10 cellular contexts compared by ENCODE assay signal in genomic region chr16:4293822-4294457, GRCh38. TPM values are rescaled to one million over a fixed set of nuclear protein-coding genes. Genes with fewer than 3 reads are reported as not detected.
DNase-seq lines count a peak whose midpoint lies in the region; TF ChIP-seq lines count a peak whose summit lies in the region.
"Had no signal": no experiment of that assay in that cellular context is flagged by ENCODE, and none has a peak within 500 bp of the region (broad histone marks: within the 10 kb centered on the region; RNA-seq: fewer than 3 reads in every experiment).

No MANE protein-coding gene starts in this region.

- no peaks in the 10 kb centered on the region for H3K9me3 ChIP-seq in muscle layer of colon (ENCODE audit: low read length)

- no peak for TF ChIP-seq CTCF in endothelial cell (IDR thresholded peaks at IDR 0.05; ENCODE audit: unreplicated experiment)

- H3K36me3 ChIP-seq in muscle layer of colon (ENCODE audit: insufficient read depth, low read length), result no peaks in the 10 kb centered on the region

- H3K27me3 Mint-ChIP-seq in endothelial cell (ENCODE audit: unreplicated experiment), result peaks cover 9% of the 10 kb centered on the region
- H3K27me3 Mint-ChIP-seq: stimulated activated naive CD8-positive, alpha-beta T cell treated with anti-CD3 and anti-CD28 coated beads, Interleukin-15, Interleukin-2, amounts not matched to agents 100 ng/mL and 50 ng/mL, for 24 hours had no signal

- peak overlapping the region; percentile 7 to 52 for H3K4me3 ChIP-seq in muscle layer of colon (ENCODE audit: low read depth in 1 of 2, low read length in 2 of 2)

- no peaks in the 10 kb centered on the region for H3K9me3 Mint-ChIP-seq in endothelial cell (ENCODE audit: unreplicated experiment)
- H3K9me3 Mint-ChIP-seq: central memory CD8-positive, alpha-beta T cell; stimulated activated naive CD8-positive, alpha-beta T cell treated with anti-CD3 and anti-CD28 coated beads, Interleukin-15, Interleukin-2, amounts not matched to agents 100 ng/mL and 50 ng/mL, for 24 hours had no signal

- H3K27ac ChIP-seq in muscle layer of colon (ENCODE audit: low read depth, low read length), result peak overlapping the region; percentile 73

- no peak overlapping the region for H3K4me3 Mint-ChIP-seq in endothelial cell (ENCODE audit: unreplicated experiment)
- H3K4me3 Mint-ChIP-seq: central memory CD8-positive, alpha-beta T cell; stimulated activated naive CD8-positive, alpha-beta T cell treated with anti-CD3 and anti-CD28 coated beads, Interleukin-15, Interleukin-2, amounts not matched to agents 100 ng/mL and 50 ng/mL, for 24 hours had no signal

- peaks cover 16% of the 10 kb centered on the region for H3K4me1 Mint-ChIP-seq in endothelial cell (ENCODE audit: unreplicated experiment)
- H3K4me1 Mint-ChIP-seq: central memory CD8-positive, alpha-beta T cell had no signal

- H3K36me3 Mint-ChIP-seq in endothelial cell (ENCODE audit: low read depth, unreplicated experiment), result no peaks in the 10 kb centered on the region

- peaks cover 23% of the 10 kb centered on the region for H3K4me1 ChIP-seq in muscle layer of colon (ENCODE audit: insufficient read depth, low read length)

- H3K27me3 ChIP-seq in muscle layer of colon (ENCODE audit: control insufficient read depth in 1 of 2, insufficient read depth in 2 of 2, low read length in 2 of 2), result no peaks in the 10 kb centered on the region

- DNase-seq in ELF-1 (ENCODE audit: low read depth, low spot score) (peak; percentile 91), NCI-H524 (lab: John Stamatoyannopoulos, UW) (peak; percentile 60 to 71), endothelial cell (ENCODE audit: low spot score) (peak; percentile 58), 8988T (no peak)
- DNase-seq in stimulated activated CD4-positive, alpha-beta T cell treated with anti-CD3 and anti-CD28 coated beads, Interleukin-2, amount 100 ng/mL, for 48 hours, result no peak
- no peak for DNase-seq in activated CD8-positive, alpha-beta memory T cell treated with anti-CD3 and anti-CD28 coated beads for 24 hours
- DNase-seq in stimulated activated CD4-positive, alpha-beta T cell treated with anti-CD3 and anti-CD28 coated beads, Interleukin-4, amount 100 ng/mL, for 24 hours, result no peak

- H3K9ac ChIP-seq in muscle layer of colon (ENCODE audit: low read length), result peak overlapping the region; percentile 30

- peak overlapping the region; percentile 26 for H3K27ac Mint-ChIP-seq in endothelial cell (ENCODE audit: unreplicated experiment)
- H3K27ac Mint-ChIP-seq: stimulated activated naive CD8-positive, alpha-beta T cell treated with anti-CD3 and anti-CD28 coated beads, Interleukin-15, Interleukin-2, amounts not matched to agents 100 ng/mL and 50 ng/mL, for 24 hours had no signal

RNA-seq across cellular contexts. Expression of gene TFAP4, which starts 21.1 kb away (rescaled TPM):
- 6.2 TPM for total RNA-seq in endothelial cell (ENCODE audit: unreplicated experiment)

RNA-seq across cellular contexts. Expression of gene GLIS2, which starts 21.9 kb away (rescaled TPM):
- 1.6 TPM for total RNA-seq in endothelial cell (ENCODE audit: unreplicated experiment)

RNA-seq across cellular contexts. Expression of gene SRL, which starts 52.1 kb away (rescaled TPM):
- 0.26 TPM for total RNA-seq in endothelial cell (ENCODE audit: unreplicated experiment)

RNA-seq across cellular contexts. Expression of gene PAM16, which starts 57.2 kb away (rescaled TPM):
- 29.5 TPM for total RNA-seq in endothelial cell (ENCODE audit: unreplicated experiment)

Comparison
In these comparisons a context has a peak if more than half of its experiments do, and no peak if none do; other contexts are left out.
1. DNase-seq: peak in ELF-1 (single experiment), NCI-H524 (2 of 2) and endothelial cell (single experiment); none in stimulated activated CD4-positive, alpha-beta T cell treated with anti-CD3 and anti-CD28 coated beads, Interleukin-2, amount 100 ng/mL, for 48 hours (0 of 2), activated CD8-positive, alpha-beta memory T cell treated with anti-CD3 and anti-CD28 coated beads for 24 hours (single experiment), stimulated activated CD4-positive, alpha-beta T cell treated with anti-CD3 and anti-CD28 coated beads, Interleukin-4, amount 100 ng/mL, for 24 hours (single experiment) and 8988T (single experiment).